ENCODE assay signal across 14 cellular contexts in the genomic region with DNA sequence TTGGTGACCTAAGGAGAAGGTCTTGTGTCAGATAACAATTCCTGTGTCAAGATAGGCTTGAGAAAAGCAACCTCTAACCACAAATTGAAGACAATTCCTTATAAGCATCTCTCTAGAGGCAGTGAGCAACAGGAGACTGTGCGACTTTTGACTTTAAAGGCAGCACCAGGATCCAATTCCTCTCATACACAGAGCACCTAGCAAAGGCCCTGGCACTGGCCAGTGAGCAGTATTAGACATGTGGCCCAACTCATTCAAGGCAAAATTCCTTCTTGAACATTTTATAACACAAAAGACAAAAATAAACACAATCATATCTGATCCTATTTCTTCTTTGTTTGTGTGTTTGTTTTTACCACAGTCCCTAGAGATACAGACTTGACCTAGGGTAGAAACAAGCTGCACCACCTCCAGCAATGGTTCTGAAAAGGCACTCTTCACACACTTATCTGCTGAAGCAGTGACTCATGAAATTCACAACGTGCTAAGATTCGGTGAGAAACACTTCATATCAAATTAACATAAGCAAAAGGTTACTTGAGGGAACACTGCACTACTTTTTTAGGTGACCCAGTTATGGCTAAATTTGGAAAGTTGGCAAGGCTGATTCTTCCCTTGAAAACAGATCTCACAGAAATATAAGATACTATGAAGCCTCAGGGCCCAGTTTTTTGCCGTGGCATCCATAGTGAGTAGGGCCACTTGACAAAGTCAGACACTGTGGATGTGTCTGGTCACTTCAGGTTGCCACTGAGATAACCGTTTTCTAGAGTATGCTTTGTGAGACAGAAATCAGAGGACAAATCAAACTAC.
"Had no signal": no experiment of that assay in that cellular context is flagged by ENCODE, and none has a peak within 500 bp of the region (broad histone marks: within the 10 kb centered on the region; RNA-seq: fewer than 3 reads in every experiment).

No MANE protein-coding gene starts in this region.

- H3K36me3 Mint-ChIP-seq: activated naive CD4-positive, alpha-beta T cell treated with anti-CD3 and anti-CD28 coated beads, Interleukin-2, amount 10 ng/mL, durations not matched to agents 7 days and 5 days; natural killer cell treated with Interleukin-12 subunit alpha and Interleukin-12 subunit beta and Interleukin-15 and Interleukin-18, amount 100 ng/mL, for 72 hours; type B pancreatic cell had no signal

- ATAC-seq: activated T-helper 17 cell treated with anti-CD3 and anti-CD28 coated beads, Interleukin-2, amount 50 U/mL, for 72 hours; effector memory CD8-positive, alpha-beta T cell; mucosa of descending colon; natural killer cell treated with Interleukin-12 subunit alpha and Interleukin-12 subunit beta and Interleukin-15 and Interleukin-18, amount 100 ng/mL, for 72 hours had no signal

- H3K27ac Mint-ChIP-seq: activated CD4-positive, alpha-beta T cell treated with anti-CD3 and anti-CD28 coated beads, Interleukin-2, amount 10 ng/mL, durations not matched to agents 7 days and 5 days; activated naive CD4-positive, alpha-beta T cell treated with anti-CD3 and anti-CD28 coated beads, Interleukin-2, amount 10 ng/mL, durations not matched to agents 7 days and 5 days; activated T-helper 17 cell treated with anti-CD3 and anti-CD28 coated beads, Interleukin-2, amount 50 U/mL, for 72 hours; dendritic cell treated with granulocyte-macrophage colony-stimulating factor and Interleukin-4, amounts not matched to agents 40 ng/mL and 50 ng/mL, for 4 days; effector memory CD8-positive, alpha-beta T cell; natural killer cell treated with Interleukin-12 subunit alpha and Interleukin-12 subunit beta and Interleukin-15 and Interleukin-18, amount 100 ng/mL, for 72 hours; type B pancreatic cell had no signal

- H3K9me3 Mint-ChIP-seq: dendritic cell treated with granulocyte-macrophage colony-stimulating factor and Interleukin-4, amounts not matched to agents 40 ng/mL and 50 ng/mL, for 4 days; type B pancreatic cell had no signal

- H3K4me3 ChIP-seq: mucosa of descending colon had no signal

- H3K9me3 ChIP-seq: mucosa of descending colon had no signal

- H3K4me1 Mint-ChIP-seq: activated CD4-positive, alpha-beta T cell treated with anti-CD3 and anti-CD28 coated beads, Interleukin-2, amount 10 ng/mL, durations not matched to agents 7 days and 5 days; activated naive CD4-positive, alpha-beta T cell treated with anti-CD3 and anti-CD28 coated beads, Interleukin-2, amount 10 ng/mL, durations not matched to agents 7 days and 5 days; activated T-helper 17 cell treated with anti-CD3 and anti-CD28 coated beads, Interleukin-2, amount 50 U/mL, for 72 hours; central memory CD8-positive, alpha-beta T cell had no signal

- H3K4me3 Mint-ChIP-seq: activated CD4-positive, alpha-beta T cell treated with anti-CD3 and anti-CD28 coated beads, Interleukin-2, amount 10 ng/mL, durations not matched to agents 7 days and 5 days; activated naive CD4-positive, alpha-beta T cell treated with anti-CD3 and anti-CD28 coated beads, Interleukin-2, amount 10 ng/mL, durations not matched to agents 7 days and 5 days; activated T-helper 17 cell treated with anti-CD3 and anti-CD28 coated beads, Interleukin-2, amount 50 U/mL, for 72 hours; central memory CD8-positive, alpha-beta T cell; dendritic cell treated with granulocyte-macrophage colony-stimulating factor and Interleukin-4, amounts not matched to agents 40 ng/mL and 50 ng/mL, for 4 days; effector memory CD8-positive, alpha-beta T cell; natural killer cell treated with Interleukin-12 subunit alpha and Interleukin-12 subunit beta and Interleukin-15 and Interleukin-18, amount 100 ng/mL, for 72 hours; type B pancreatic cell had no signal

- H3K27me3 Mint-ChIP-seq: activated CD4-positive, alpha-beta T cell treated with anti-CD3 and anti-CD28 coated beads, Interleukin-2, amount 10 ng/mL, durations not matched to agents 7 days and 5 days; activated naive CD4-positive, alpha-beta T cell treated with anti-CD3 and anti-CD28 coated beads, Interleukin-2, amount 10 ng/mL, durations not matched to agents 7 days and 5 days; activated T-helper 17 cell treated with anti-CD3 and anti-CD28 coated beads, Interleukin-2, amount 50 U/mL, for 72 hours; central memory CD8-positive, alpha-beta T cell; dendritic cell treated with granulocyte-macrophage colony-stimulating factor and Interleukin-4, amounts not matched to agents 40 ng/mL and 50 ng/mL, for 4 days; effector memory CD8-positive, alpha-beta T cell; natural killer cell treated with Interleukin-12 subunit alpha and Interleukin-12 subunit beta and Interleukin-15 and Interleukin-18, amount 100 ng/mL, for 72 hours; type B pancreatic cell had no signal

- DNase-seq: activated CD4-positive, alpha-beta T cell treated with anti-CD3 and anti-CD28 coated beads, Interleukin-2, amount 10 ng/mL, durations not matched to agents 7 days and 5 days; activated CD4-positive, CD25-positive, alpha-beta regulatory T cell; activated naive CD4-positive, alpha-beta T cell treated with anti-CD3 and anti-CD28 coated beads, Interleukin-2, amount 10 ng/mL, durations not matched to agents 7 days and 5 days; activated T-cell treated with anti-CD3 and anti-CD28 coated beads for 4 hours; effector memory CD8-positive, alpha-beta T cell; hypothalamus; mucosa of descending colon; stimulated activated naive CD4-positive, alpha-beta T cell; T-helper 2 cell had no signal
